8 cellular contexts compared by ENCODE assay signal in genomic region chr18:62324355-62324828, GRCh38. TPM values are rescaled to one million over a fixed set of nuclear protein-coding genes. Genes with fewer than 3 reads are reported as not detected.
A peak's percentile ranks its signal among the peaks of the same experiment; 100 is the strongest.
DNase-seq lines count a peak whose midpoint lies in the region; ATAC-seq lines count a peak whose summit lies in the region.

No MANE protein-coding gene starts in this region.

- H3K36me3 ChIP-seq in BLaER1 treated with 17β-estradiol and CSF1 and Interleukin-3, amounts not matched to agents 10 nM and 100 nM = no peaks in the 10 kb centered on the region
- H3K36me3 ChIP-seq in HUES64 (ENCODE audit: insufficient read depth, low read length) = no peaks in the 10 kb centered on the region
- no peaks in the 10 kb centered on the region for H3K36me3 ChIP-seq in mesodermal cell (ENCODE audit: control insufficient read depth, insufficient read depth, low read length)

- H3K4me3 ChIP-seq in BLaER1 treated with 17β-estradiol and CSF1 and Interleukin-3, amounts not matched to agents 10 nM and 100 nM = peak overlapping the region in 3 of 10 experiments; percentile 57 to 69 (median 60); a peak in 4 of 20 replicates
- peak overlapping the region; percentile 75 for H3K4me3 ChIP-seq in HUES64 (ENCODE audit: low read length)
- no peak overlapping the region for H3K4me3 ChIP-seq in mesodermal cell (ENCODE audit: extremely low read depth, insufficient read depth, low read length, poor library complexity, severe bottlenecking)

- no peak overlapping the region for H3K27ac ChIP-seq in BLaER1 treated with 17β-estradiol and CSF1 and Interleukin-3, amounts not matched to agents 10 nM and 100 nM
- peak overlapping the region; percentile 62; the same call in 1 of the 2 replicates for H3K27ac ChIP-seq in HUES64 (ENCODE audit: low read depth, low read length)
- peak overlapping the region; percentile 29 for H3K27ac ChIP-seq in mesodermal cell (ENCODE audit: low read depth, low read length, severe bottlenecking)

- H4K20me1 ChIP-seq in BLaER1 treated with 17β-estradiol and CSF1 and Interleukin-3, amounts not matched to agents 10 nM and 100 nM = peaks cover 0 to 8% (median 0%) of the 10 kb centered on the region in 11 experiments; a peak in 3 of 22 replicates

- no peak for DNase-seq in activated naive CD8-positive, alpha-beta T cell treated with anti-CD3 and anti-CD28 coated beads for 36 hours
- DNase-seq in NCI-H146 (lab: John Stamatoyannopoulos, UW) = no peak
- DNase-seq in dedifferentiated amniotic fluid mesenchymal stem cell (ENCODE audit: extremely low spot score) = no peak

- no peak overlapping the region for H3K9ac ChIP-seq in BLaER1 treated with 17β-estradiol and CSF1 and Interleukin-3, amounts not matched to agents 10 nM and 100 nM
- H3K9ac ChIP-seq in HUES64 (ENCODE audit: low read depth, low read length) = peak overlapping the region; percentile 61

- H3K36me3 Mint-ChIP-seq in activated naive CD8-positive, alpha-beta T cell treated with anti-CD3 and anti-CD28 coated beads for 36 hours = peaks cover 2% of the 10 kb centered on the region

- H3K27ac Mint-ChIP-seq in activated naive CD8-positive, alpha-beta T cell treated with anti-CD3 and anti-CD28 coated beads for 36 hours = no peak overlapping the region

- H3K4me1 Mint-ChIP-seq in activated naive CD8-positive, alpha-beta T cell treated with anti-CD3 and anti-CD28 coated beads for 36 hours = peaks cover 23% of the 10 kb centered on the region

- H3K27me3 ChIP-seq in BLaER1 treated with 17β-estradiol and CSF1 and Interleukin-3, amounts not matched to agents 10 nM and 100 nM = peaks cover 39 to 69% (median 60%) of the 10 kb centered on the region in 11 experiments
- H3K27me3 ChIP-seq in HUES64 (ENCODE audit: insufficient read depth, low read length) = peaks cover 71% of the 10 kb centered on the region

- H3K4me2 ChIP-seq in BLaER1 treated with 17β-estradiol and CSF1 and Interleukin-3, amounts not matched to agents 10 nM and 100 nM = peak overlapping the region in 7 of 11 experiments; percentile 19 to 98 (median 94); a peak in 11 of 22 replicates

- WGBS in HUES64 = 60% methylated on average over 10 of the region's 10 CpGs
- WGBS in mesodermal cell (ENCODE audit: insufficient coverage in 2 of 2), 2 experiments = 75 to 77% methylated on average over 6 to 8 of the region's 10 CpGs

- H3K9me3 Mint-ChIP-seq in activated naive CD8-positive, alpha-beta T cell treated with anti-CD3 and anti-CD28 coated beads for 36 hours = no peaks in the 10 kb centered on the region

- ATAC-seq in GM18502 (IDR thresholded peaks at IDR 0.05; ENCODE audit: poor library complexity, unreplicated experiment) = no peak
- no peak for ATAC-seq in GM19395 (IDR thresholded peaks at IDR 0.05; ENCODE audit: unreplicated experiment)

- H3K27me3 Mint-ChIP-seq in activated naive CD8-positive, alpha-beta T cell treated with anti-CD3 and anti-CD28 coated beads for 36 hours = peaks cover 73% of the 10 kb centered on the region

- peak overlapping the region; percentile 75 for H3K4me3 Mint-ChIP-seq in activated naive CD8-positive, alpha-beta T cell treated with anti-CD3 and anti-CD28 coated beads for 36 hours

- peaks cover 11 to 58% (median 19%) of the 10 kb centered on the region in 10 experiments; a peak in 19 of 20 replicates for H3K4me1 ChIP-seq in BLaER1 treated with 17β-estradiol and CSF1 and Interleukin-3, amounts not matched to agents 10 nM and 100 nM
- H3K4me1 ChIP-seq in HUES64 (ENCODE audit: insufficient read depth, low read length) (peaks cover 39% of the 10 kb centered on the region), mesodermal cell (ENCODE audit: control insufficient read depth, insufficient read depth, low read length, poor library complexity, severe bottlenecking) (peaks cover 8% of the 10 kb centered on the region)

- peaks cover 0 to 14% (median 0%) of the 10 kb centered on the region in 11 experiments; a peak in 8 of 22 replicates for H3K9me3 ChIP-seq in BLaER1 treated with 17β-estradiol and CSF1 and Interleukin-3, amounts not matched to agents 10 nM and 100 nM (replicated peaks in 1 of 11)
- H3K9me3 ChIP-seq in HUES64 (ENCODE audit: insufficient read depth, low read depth, low read length) (no peaks in the 10 kb centered on the region), mesodermal cell (ENCODE audit: control insufficient read depth, low read length) (no peaks in the 10 kb centered on the region)

RNA-seq across cellular contexts. Expression of gene TNFRSF11A, which starts 0.7 kb away (rescaled TPM):
- polyA plus RNA-seq in HUES64 (2013, experiment 1 of 2) = 6.6 TPM
- polyA plus RNA-seq in HUES64 (2013, experiment 2 of 2) = 3.6 TPM
- 1 to 10 TPM; 2.4 to 2.7 TPM for total RNA-seq in activated naive CD8-positive, alpha-beta T cell treated with anti-CD3 and anti-CD28 coated beads for 36 hours
- 2.0 TPM for polyA plus RNA-seq in mesodermal cell (2013, experiment 1 of 2)
- polyA plus RNA-seq in mesodermal cell (2013, experiment 2 of 2) = 0.91 TPM

Comparison
In these comparisons a context has a peak if more than half of its experiments do, and no peak if none do; other contexts are left out.
1. H3K27ac ChIP-seq: peak in HUES64 (single experiment) and mesodermal cell (single experiment); none in BLaER1 treated with 17β-estradiol and CSF1 and Interleukin-3, amounts not matched to agents 10 nM and 100 nM (0 of 11).